17 cellular contexts compared by ENCODE assay signal in genomic region chr1:89698020-89698560, GRCh38.
DNase-seq lines count a peak whose midpoint lies in the region; ATAC-seq, FAIRE-seq and TF ChIP-seq lines count a peak whose summit lies in the region.
"Had no signal": no experiment of that assay in that cellular context is flagged by ENCODE, and none has a peak within 500 bp of the region (broad histone marks: within the 10 kb centered on the region; RNA-seq: fewer than 3 reads in every experiment).

No MANE protein-coding gene starts in this region.

- H3K9me3 Mint-ChIP-seq in T-cell: no peaks in the 10 kb centered on the region

- dilution Hi-C loops in endothelial cell of umbilical vein (cut with MboI; ENCODE audit: extremely low pct_ligation_motif_present, low sequenced_read_pairs): no loop called here

- no peaks in the 10 kb centered on the region for H3K27me3 Mint-ChIP-seq in T-cell

- no peaks in the 10 kb centered on the region for H3K9me1 ChIP-seq in endothelial cell of umbilical vein (replicated peaks; ENCODE audit: control insufficient read depth, extremely low read depth, insufficient read depth, low read length)

- H3K4me3 Mint-ChIP-seq in T-cell: peak overlapping the region in 1 of 3 donors; percentile 63

- no peak for TF ChIP-seq EP300 in HepG2 (IDR thresholded peaks at IDR 0.05; ENCODE audit: low read depth in 2 of 2, low read length in 2 of 2)
- no peak for TF ChIP-seq EP300 in HepG2 (CRISPR knock-in tag; IDR thresholded peaks at IDR 0.05; ENCODE audit: borderline replicate concordance)

- FAIRE-seq in endothelial cell of umbilical vein (lab: Jason Lieb, UNC): no peak
- no peak for FAIRE-seq in HepG2 (lab: Jason Lieb, UNC)
- FAIRE-seq: pancreas, urothelium cell line had no signal

- no peak for TF ChIP-seq RAD21 in HepG2 (CRISPR knock-in tag; IDR thresholded peaks at IDR 0.05)

- ATAC-seq in Right ventricle myocardium superior (ENCODE audit: poor library complexity) (peak; percentile 29), T-cell (replicated peaks in 1 of 4) (no peak), HepG2 (no peak)
- ATAC-seq: pancreas had no signal

- TF ChIP-seq CTCF in endothelial cell of umbilical vein (IDR thresholded peaks at IDR 0.05; ENCODE audit: extremely low read depth in 1 of 2, insufficient read depth in 1 of 2, low read depth in 1 of 2, low read length in 2 of 2) (no peak), uterus (IDR thresholded peaks at IDR 0.05) (no peak), HepG2 (CRISPR knock-in tag; IDR thresholded peaks at IDR 0.05) (no peak)

- BruUV-seq in endothelial cell of umbilical vein (replicated peaks; lab: Mats Ljungman, UMichigan) (TSS peak; percentile 80), HepG2 (replicated peaks; lab: Mats Ljungman, UMichigan) (no TSS peak)

- H3K9me3 ChIP-seq in endothelial cell of umbilical vein (replicated peaks; ENCODE audit: control insufficient read depth, insufficient read depth, low read length) (no peaks in the 10 kb centered on the region), subcutaneous abdominal adipose tissue (ENCODE audit: control insufficient read depth in 5 of 5, low read length in 5 of 5) (no peaks in the 10 kb centered on the region), uterus (no peaks in the 10 kb centered on the region), HepG2 (ENCODE audit: low read length) (no peaks in the 10 kb centered on the region)
- H3K9me3 ChIP-seq: pancreas had no signal

- intact Hi-C loops in Right ventricle myocardium superior (cut with DNase I) (loop anchor here (10.0 kb wide), 1 partner anchor 63 kb away; the partner anchor contains the start of gene LRRC8C), cardiac septum (cut with DNase I) (no loop called here), endothelial cell of umbilical vein (cut with micrococcal nuclease) (loop anchor here (1.0 kb wide), 1 partner anchor 12 kb away; no protein-coding TSS in a partner anchor), uterus (cut with DNase I; ENCODE audit: low total_unique reads) (no loop called here), HepG2 (cut with micrococcal nuclease; ENCODE audit: unreplicated experiment) (no loop called here)

- in situ Hi-C loops in HepG2 (cut with HindIII; ENCODE audit: extremely low pct_ligation_motif_present, low pct_unique_long_range_greater_than_20kb): no loop called here

- peaks cover 87 to 94% (median 90%) of the 10 kb centered on the region in 3 donors for H3K4me1 Mint-ChIP-seq in T-cell

- TF ChIP-seq POLR2A in endothelial cell of umbilical vein (IDR thresholded peaks at IDR 0.05; ENCODE audit: low read depth, low read length) (no peak), uterus (IDR thresholded peaks at IDR 0.05) (no peak), HepG2 (IDR thresholded peaks at IDR 0.05; ENCODE audit: insufficient read depth in 1 of 2, low read depth in 2 of 2, low read length in 2 of 2) (no peak)

- 14% methylated on average over 3 of the region's 3 CpGs for WGBS in HepG2 (ENCODE audit: low lambda C conversion rate)

- peaks cover 41% of the 10 kb centered on the region for H3K79me2 ChIP-seq in endothelial cell of umbilical vein (ENCODE audit: control insufficient read depth, insufficient read depth, low read length)
- H3K79me2 ChIP-seq in HepG2 (ENCODE audit: insufficient read depth, low read length): no peaks in the 10 kb centered on the region

- peak overlapping the region; percentile 76 for H3K4me2 ChIP-seq in endothelial cell of umbilical vein (ENCODE audit: insufficient read depth, low read length)
- no peak overlapping the region for H3K4me2 ChIP-seq in HepG2 (ENCODE audit: low read depth, low read length)

- peak overlapping the region; percentile 37 for H3K9ac ChIP-seq in endothelial cell of umbilical vein (replicated peaks; ENCODE audit: extremely low read depth, insufficient read depth, low read length)
- no peak overlapping the region for H3K9ac ChIP-seq in subcutaneous abdominal adipose tissue (ENCODE audit: low read length in 5 of 5)
- H3K9ac ChIP-seq in HepG2 (ENCODE audit: insufficient read depth, low read depth, low read length): no peak overlapping the region

- H3K27me3 ChIP-seq in endothelial cell of umbilical vein (ENCODE audit: control insufficient read depth in 2 of 2, insufficient read depth in 2 of 2, low read length in 2 of 2) (no peaks in the 10 kb centered on the region), subcutaneous abdominal adipose tissue (ENCODE audit: control insufficient read depth in 5 of 5, insufficient read depth in 4 of 5, low read length in 5 of 5) (no peaks in the 10 kb centered on the region), uterus (no peaks in the 10 kb centered on the region), HepG2 (ENCODE audit: control insufficient read depth in 1 of 2, insufficient read depth in 2 of 2, low read length in 2 of 2) (no peaks in the 10 kb centered on the region)
- H3K27me3 ChIP-seq: pancreas had no signal

- CTCF ChIA-PET in T-cell (lab: Charles Lee): interaction anchor here in 1 of 2 donors (1.6 to 1.7 kb wide), 2 partner anchors 13 to 87 kb away, joined by 4 read pairs; no protein-coding TSS in a partner anchor
- CTCF ChIA-PET in endothelial cell of umbilical vein (lab: Charles Lee): interaction anchor here (0.6 to 2.5 kb wide), 4 partner anchors 12 to 744 kb away, joined by 3 to 16 read pairs (median 6); partner anchors contain the start of gene LRRC8C
- CTCF ChIA-PET in HepG2 (lab: Yijun Ruan, JAX; ENCODE audit: low intra/inter-chr PET ratio, low total read pairs): no interaction called here

- peaks cover 44% of the 10 kb centered on the region for H3K36me3 Mint-ChIP-seq in T-cell

- no peak overlapping the region for H3K4me3 ChIP-seq in endothelial cell of umbilical vein (replicated peaks in 1 of 3; ENCODE audit: insufficient read depth in 1 of 3, low read depth in 1 of 3, low read length in 3 of 3)
- no peak overlapping the region for H3K4me3 ChIP-seq in subcutaneous abdominal adipose tissue (ENCODE audit: low read depth in 1 of 5, low read length in 5 of 5)
- no peak overlapping the region for H3K4me3 ChIP-seq in uterus
- H3K4me3 ChIP-seq in HepG2 (replicated peaks in 1 of 3; ENCODE audit: insufficient read depth in 1 of 3, low read depth in 2 of 3, low read length in 3 of 3): no peak overlapping the region
- H3K4me3 ChIP-seq: pancreas had no signal

- H3K4me1 ChIP-seq in endothelial cell of umbilical vein (ENCODE audit: control insufficient read depth, extremely low read depth, insufficient read depth, low read length) (peaks cover 65% of the 10 kb centered on the region), subcutaneous abdominal adipose tissue (ENCODE audit: control insufficient read depth in 5 of 5, insufficient read depth in 5 of 5, low read length in 5 of 5) (peaks cover 0 to 44% (median 11%) of the 10 kb centered on the region in 5 donors), uterus (peaks cover 10 to 11% of the 10 kb centered on the region in 2 donors), HepG2 (ENCODE audit: insufficient read depth, low read length) (no peaks in the 10 kb centered on the region)
- H3K4me1 ChIP-seq: pancreas had no signal

- H3K36me3 ChIP-seq in endothelial cell of umbilical vein (ENCODE audit: control insufficient read depth in 2 of 2, extremely low read depth in 1 of 2, insufficient read depth in 2 of 2, low read length in 2 of 2) (peaks cover 0 to 7% of the 10 kb centered on the region in 2 experiments), subcutaneous abdominal adipose tissue (ENCODE audit: control insufficient read depth in 5 of 5, insufficient read depth in 5 of 5, low read length in 5 of 5) (peaks cover 0 to 12% (median 0%) of the 10 kb centered on the region in 5 donors), uterus (no peaks in the 10 kb centered on the region), HepG2 (replicated peaks in 1 of 2; ENCODE audit: control insufficient read depth in 1 of 2, insufficient read depth in 2 of 2, low read length in 2 of 2) (no peaks in the 10 kb centered on the region)
- H3K36me3 ChIP-seq: pancreas had no signal

- POLR2A ChIA-PET in T-cell (lab: Charles Lee): interaction anchor here (0.5 to 0.6 kb wide), 3 partner anchors 22 to 96 kb away, joined by 3 to 4 read pairs (median 3); no protein-coding TSS in a partner anchor
- POLR2A ChIA-PET in endothelial cell of umbilical vein (lab: Charles Lee): interaction anchor here (0.6 kb wide), 1 partner anchor 12 kb away, joined by 3 read pairs; no protein-coding TSS in a partner anchor
- POLR2A ChIA-PET in HepG2 (lab: Yijun Ruan, JAX): no interaction called here

- H4K20me1 ChIP-seq in endothelial cell of umbilical vein (replicated peaks; ENCODE audit: control insufficient read depth, extremely low read depth, insufficient read depth, low read length) (no peaks in the 10 kb centered on the region), HepG2 (ENCODE audit: insufficient read depth, low read length) (no peaks in the 10 kb centered on the region)

- no peak for DNase-seq in Right ventricle myocardium superior
- no peak for DNase-seq in cardiac septum (ENCODE audit: low spot score)
- no peak for DNase-seq in T-cell
- DNase-seq in endothelial cell of umbilical vein (ENCODE audit: low read depth, low spot score): peak; percentile 41
- no peak for DNase-seq in uterus
- DNase-seq in HepG2 (ENCODE audit: low spot score): no peak
- DNase-seq in SIG-M5 treated with dmso at 0.1 percent for 504 hours (lab: John Stamatoyannopoulos, UW; ENCODE audit: unreplicated experiment): no peak
- DNase-seq: activated CD4-positive, CD25-positive, alpha-beta regulatory T cell; activated T-cell treated with anti-CD3 and anti-CD28 coated beads, Interleukin-2, amount 50 U/mL, for 48 hours; DMS153; erythroblast; islet precursor cell; NCI-H2029 treated with DMSO at 0.1 percent for 48 hours; NCI-H526; pancreas had no signal

- peak overlapping the region; percentile 96 to 97 for H3K27ac Mint-ChIP-seq in T-cell

- H3K27ac ChIP-seq in endothelial cell of umbilical vein (ENCODE audit: insufficient read depth, low read depth, low read length): peak overlapping the region; percentile 54
- H3K27ac ChIP-seq in subcutaneous abdominal adipose tissue (ENCODE audit: low read depth, low read length): peak overlapping the region; percentile 17
- H3K27ac ChIP-seq in uterus: peak overlapping the region in 1 of 2 donors; percentile 69
- H3K27ac ChIP-seq in HepG2 (ENCODE audit: extremely low read length, insufficient read depth, low read length): no peak overlapping the region
- H3K27ac ChIP-seq: pancreas had no signal

- H2AFZ ChIP-seq in endothelial cell of umbilical vein (ENCODE audit: low read depth, low read length): no peak overlapping the region
- no peak overlapping the region for H2AFZ ChIP-seq in HepG2 (ENCODE audit: low read length)

TF ChIP-seq in endothelial cell of umbilical vein, 7 proteins besides CTCF, POLR2A, EP300 and RAD21 (continues in another document):
- TF ChIP-seq MAX (IDR thresholded peaks at IDR 0.05; ENCODE audit: insufficient read depth, insufficient read length): no peak

TF ChIP-seq in HepG2, 621 proteins besides CTCF, POLR2A, EP300 and RAD21 (continues in another document):
- TF ChIP-seq ZNF841 (CRISPR knock-in tag; IDR thresholded peaks at IDR 0.05; ENCODE audit: borderline replicate concordance) (no peak), RXRB (CRISPR knock-in tag; IDR thresholded peaks at IDR 0.05; ENCODE audit: borderline replicate concordance) (no peak), PHF8 (CRISPR knock-in tag; IDR thresholded peaks at IDR 0.05) (no peak), NAIF1 (CRISPR knock-in tag; IDR thresholded peaks at IDR 0.05; ENCODE audit: borderline replicate concordance) (no peak), SMAD3 (CRISPR knock-in tag; IDR thresholded peaks at IDR 0.05) (no peak), ZNF124 (CRISPR knock-in tag; IDR thresholded peaks at IDR 0.05) (no peak)

Comparison
In these comparisons a context has a peak if more than half of its experiments do, and no peak if none do; other contexts are left out.
1. intact Hi-C loops: an anchor here in Right ventricle myocardium superior (10.0 kb wide) and endothelial cell of umbilical vein (1.0 kb wide); none called in cardiac septum, uterus and HepG2.